1 cellular context compared by ENCODE assay signal in the genomic region with DNA sequence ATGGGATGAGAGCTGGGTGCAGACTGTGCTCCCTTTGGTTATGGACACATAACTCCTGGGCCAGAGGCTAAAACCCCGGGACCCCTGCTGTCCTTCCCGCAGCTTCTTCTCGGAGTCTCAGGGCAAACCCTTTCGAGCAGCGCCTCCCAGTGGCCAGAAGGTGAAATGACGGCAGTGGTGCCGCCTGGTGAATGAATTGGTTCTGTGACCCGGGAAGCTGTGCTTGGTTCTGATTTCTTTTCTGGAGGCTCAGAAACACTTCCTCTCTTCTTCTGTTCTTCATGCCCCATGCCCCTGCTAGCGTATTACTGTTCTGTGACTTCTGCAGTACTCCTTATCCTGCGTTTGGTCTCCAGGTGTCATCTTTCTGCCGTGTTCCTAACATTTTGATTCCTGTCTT.
TF ChIP-seq lines count a peak whose summit lies in the region.

No MANE protein-coding gene starts in this region.

TF ChIP-seq in K562, 482 proteins besides CTCF, POLR2A, EP300 and RAD21:
- TF ChIP-seq, protein P1, sequence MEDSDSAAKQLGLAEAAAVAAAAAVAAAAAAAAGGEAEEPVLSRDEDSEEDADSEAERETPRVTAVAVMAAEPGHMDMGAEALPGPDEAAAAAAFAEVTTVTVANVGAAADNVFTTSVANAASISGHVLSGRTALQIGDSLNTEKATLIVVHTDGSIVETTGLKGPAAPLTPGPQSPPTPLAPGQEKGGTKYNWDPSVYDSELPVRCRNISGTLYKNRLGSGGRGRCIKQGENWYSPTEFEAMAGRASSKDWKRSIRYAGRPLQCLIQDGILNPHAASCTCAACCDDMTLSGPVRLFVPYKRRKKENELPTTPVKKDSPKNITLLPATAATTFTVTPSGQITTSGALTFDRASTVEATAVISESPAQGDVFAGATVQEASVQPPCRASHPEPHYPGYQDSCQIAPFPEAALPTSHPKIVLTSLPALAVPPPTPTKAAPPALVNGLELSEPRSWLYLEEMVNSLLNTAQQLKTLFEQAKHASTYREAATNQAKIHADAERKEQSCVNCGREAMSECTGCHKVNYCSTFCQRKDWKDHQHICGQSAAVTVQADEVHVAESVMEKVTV (CRISPR knock-in tag; IDR thresholded peaks at IDR 0.05) = 0 out of 2 replicates have a peak, but pooled peaks have one; percentile 15
